8 cellular contexts compared by ENCODE assay signal in the genomic region with DNA sequence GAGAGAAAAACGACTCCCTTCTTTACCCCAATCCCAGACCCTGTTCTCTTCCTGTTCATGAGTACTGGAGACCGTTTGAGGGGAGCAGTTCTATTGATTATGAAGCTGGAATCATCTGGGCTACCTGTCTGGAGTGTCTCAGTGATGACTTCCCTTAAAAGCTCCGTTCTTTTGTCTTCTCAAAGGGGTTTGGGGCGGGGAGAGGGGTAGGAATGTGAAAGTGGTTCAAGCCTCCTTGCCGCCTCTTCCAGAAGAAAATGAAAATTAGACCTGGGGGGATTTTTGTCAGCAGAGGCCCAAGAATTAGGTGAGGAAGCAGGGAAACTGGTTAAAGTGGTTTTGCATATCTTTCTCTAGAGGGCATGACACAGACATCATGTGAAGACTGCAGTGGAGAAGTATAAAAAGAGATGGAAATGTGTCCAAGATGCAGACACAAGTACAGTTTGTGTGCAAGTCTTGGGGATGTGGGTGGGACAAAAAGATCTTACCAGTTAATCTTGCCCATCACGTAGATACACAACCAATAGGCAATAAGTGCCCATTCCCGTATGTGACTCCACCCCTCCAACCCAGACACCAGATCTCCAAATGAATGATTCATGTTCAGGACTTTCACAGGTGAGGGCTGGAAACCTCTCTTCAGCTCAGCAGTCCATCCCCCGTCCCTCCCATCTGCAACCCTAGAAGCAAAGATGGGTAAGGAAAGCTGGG. TPM values are rescaled to one million over a fixed set of nuclear protein-coding genes. Genes with fewer than 3 reads are reported as not detected.
DNase-seq lines count a peak whose midpoint lies in the region; ATAC-seq and FAIRE-seq lines count a peak whose summit lies in the region.

No MANE protein-coding gene starts in this region.

- peaks cover 3% of the 10 kb centered on the region; the same call in 1 of the 2 replicates for H3K4me1 ChIP-seq in iPS DF 6.9 (ENCODE audit: control insufficient read depth, insufficient read depth, low read length)
- H3K4me1 ChIP-seq in small intestine (ENCODE audit: control insufficient read depth in 2 of 2, insufficient read depth in 1 of 2, low read depth in 1 of 2, low read length in 1 of 2): peaks cover 8 to 9% of the 10 kb centered on the region in 2 donors

- H3K9me3 Mint-ChIP-seq in activated T-helper 17 cell treated with anti-CD3 and anti-CD28 coated beads, Interleukin-2, amount 50 U/mL, for 72 hours: no peaks in the 10 kb centered on the region

- FAIRE-seq in small intestine (lab: Jason Lieb, UNC): no peak

- H3K9me3 ChIP-seq in iPS DF 6.9 (ENCODE audit: control insufficient read depth, insufficient read depth, low read length): no peaks in the 10 kb centered on the region
- no peaks in the 10 kb centered on the region for H3K9me3 ChIP-seq in small intestine (ENCODE audit: control insufficient read depth, low read depth)

- no peaks in the 10 kb centered on the region for H3K36me3 Mint-ChIP-seq in activated T-helper 17 cell treated with anti-CD3 and anti-CD28 coated beads, Interleukin-2, amount 50 U/mL, for 72 hours (ENCODE audit: low read depth)

- peaks cover 19% of the 10 kb centered on the region for H3K4me1 Mint-ChIP-seq in activated T-helper 17 cell treated with anti-CD3 and anti-CD28 coated beads, Interleukin-2, amount 50 U/mL, for 72 hours

- peak; percentile 19 for ATAC-seq in activated T-helper 17 cell treated with anti-CD3 and anti-CD28 coated beads, Interleukin-2, amount 50 U/mL, for 72 hours (replicated peaks)
- ATAC-seq in GM19395 (IDR thresholded peaks at IDR 0.05; ENCODE audit: unreplicated experiment): no peak

- in situ Hi-C loops in Caki2 (cut with HindIII; ENCODE audit: low pct_unique_long_range_greater_than_20kb, low sequenced_read_pairs): no loop called here

- no peaks in the 10 kb centered on the region for H3K27me3 ChIP-seq in iPS DF 6.9 (ENCODE audit: control insufficient read depth, insufficient read depth, low read length)
- H3K27me3 ChIP-seq in small intestine (ENCODE audit: control insufficient read depth in 2 of 2, insufficient read depth in 2 of 2, low read length in 2 of 2): no peaks in the 10 kb centered on the region

- WGBS in iPS DF 6.9 (ENCODE audit: insufficient coverage, insufficient read length): no CpG with 5 or more reads among the region's 8 CpGs
- 8 to 20% (median 14%) methylated on average over 8 of the region's 8 CpGs for WGBS in small intestine, 3 donors

- H3K27ac ChIP-seq in iPS DF 6.9 (ENCODE audit: low read length) (no peak overlapping the region), small intestine (ENCODE audit: low read depth in 1 of 2, low read length in 1 of 2) (peak overlapping the region; percentile 75 to 91)

- H3K4me3 ChIP-seq in iPS DF 6.9 (ENCODE audit: low read length) (peak overlapping the region; percentile 31; the same call in 1 of the 2 replicates), small intestine (ENCODE audit: low read depth in 1 of 2, low read length in 2 of 2) (peak overlapping the region in 1 of 2 donors; percentile 69)

- DNase-seq in Caki2 (ENCODE audit: low read depth) (peak; percentile 84), HuH-7.5 (ENCODE audit: low spot score) (peak; percentile 37), iPS DF 6.9 (ENCODE audit: low read depth, low spot score) (no peak), small intestine (peak; percentile 91), NCI-H1694 treated with DMSO at 0.1 percent for 48 hours (lab: John Stamatoyannopoulos, UW) (no peak), GM19238 (ENCODE audit: insufficient read length, low spot score) (no peak)

- H3K36me3 ChIP-seq in iPS DF 6.9 (ENCODE audit: control insufficient read depth, insufficient read depth, low read length): no peaks in the 10 kb centered on the region
- H3K36me3 ChIP-seq in small intestine (ENCODE audit: control insufficient read depth in 2 of 2, insufficient read depth in 2 of 2, low read length in 2 of 2): peaks cover 0 to 6% of the 10 kb centered on the region in 2 donors

- H3K27me3 Mint-ChIP-seq in activated T-helper 17 cell treated with anti-CD3 and anti-CD28 coated beads, Interleukin-2, amount 50 U/mL, for 72 hours: no peaks in the 10 kb centered on the region

- peak overlapping the region; percentile 70 for H3K27ac Mint-ChIP-seq in activated T-helper 17 cell treated with anti-CD3 and anti-CD28 coated beads, Interleukin-2, amount 50 U/mL, for 72 hours

- peak overlapping the region; percentile 58 for H3K4me3 Mint-ChIP-seq in activated T-helper 17 cell treated with anti-CD3 and anti-CD28 coated beads, Interleukin-2, amount 50 U/mL, for 72 hours

RNA-seq across cellular contexts. Expression of a gene that starts 0.5 kb away (rescaled TPM):
- 12.9 and 13.8 TPM in 2 replicates for total RNA-seq in Caki2 (2014; rRNA removed; shearing (Covaris generic); ENCODE audit: low replicate concordance)
- total RNA-seq in activated T-helper 17 cell treated with anti-CD3 and anti-CD28 coated beads, Interleukin-2, amount 50 U/mL, for 72 hours: 1 to 10 TPM; 3.0 to 7.9 TPM
- polyA plus RNA-seq in small intestine: 100 to 1,000 TPM in 1 of 3 donors, 10 to 100 TPM in 2; 32.5 to 138 (median 94.3) TPM

RNA-seq across cellular contexts. Expression of a gene that starts 9.5 kb away (rescaled TPM):
- total RNA-seq in Caki2 (2014; rRNA removed; shearing (Covaris generic); ENCODE audit: low replicate concordance): 28.3 and 30.6 TPM in 2 replicates
- total RNA-seq in activated T-helper 17 cell treated with anti-CD3 and anti-CD28 coated beads, Interleukin-2, amount 50 U/mL, for 72 hours: 10 to 100 TPM; 45.8 to 90.6 TPM
- polyA plus RNA-seq in small intestine: 10 to 100 TPM; 34.3 to 50.8 (median 34.9) TPM

RNA-seq across cellular contexts. Expression of a gene that starts 19.5 kb away (rescaled TPM):
- total RNA-seq in Caki2 (2014; rRNA removed; shearing (Covaris generic); ENCODE audit: low replicate concordance): 0.09 TPM in 1 of 2 replicates, not detected in the other
- total RNA-seq in activated T-helper 17 cell treated with anti-CD3 and anti-CD28 coated beads, Interleukin-2, amount 50 U/mL, for 72 hours: 1 to 10 TPM; 5.8 to 7.5 TPM
- 1 to 10 TPM in 1 of 3 donors, under 1 TPM in 1, not detected in 1; 0.54 to 3.9 TPM for polyA plus RNA-seq in small intestine

RNA-seq across cellular contexts. Expression of a gene that starts 37.8 kb away (rescaled TPM):
- 33.7 and 67.6 TPM in 2 replicates for total RNA-seq in Caki2 (2014; rRNA removed; shearing (Covaris generic); ENCODE audit: low replicate concordance)
- total RNA-seq in activated T-helper 17 cell treated with anti-CD3 and anti-CD28 coated beads, Interleukin-2, amount 50 U/mL, for 72 hours: 10 to 100 TPM; 23.1 to 26.7 TPM
- polyA plus RNA-seq in small intestine: 10 to 100 TPM; 24.7 to 49.4 (median 31.3) TPM

Comparison
In these comparisons a context has a peak if more than half of its experiments do, and no peak if none do; other contexts are left out.
1. DNase-seq: peak in Caki2 (single experiment), HuH-7.5 (single experiment) and small intestine (single experiment); none in iPS DF 6.9 (single experiment), NCI-H1694 treated with DMSO at 0.1 percent for 48 hours (single experiment) and GM19238 (single experiment).